ENCODE assay signal across 28 cellular contexts in the genomic region with DNA sequence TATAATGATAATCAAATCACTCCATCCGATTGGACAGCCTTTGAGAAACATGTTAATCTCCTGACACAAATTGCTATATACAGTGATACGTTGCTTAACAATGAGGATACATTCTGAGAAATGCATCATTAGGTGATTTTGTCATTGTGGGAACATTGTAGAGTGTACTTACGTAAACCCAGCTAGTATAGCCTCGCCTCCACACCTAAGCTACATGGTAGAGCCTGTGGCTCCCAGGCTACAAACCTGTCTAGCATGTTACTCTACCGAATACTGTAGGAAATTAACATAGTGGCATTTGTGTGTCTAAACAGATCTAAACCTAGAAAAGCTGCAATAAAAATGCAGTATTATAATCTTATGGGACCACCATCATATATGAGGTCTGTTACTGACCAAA.
"Had no signal": no experiment of that assay in that cellular context is flagged by ENCODE, and none has a peak within 500 bp of the region (broad histone marks: within the 10 kb centered on the region; RNA-seq: fewer than 3 reads in every experiment).

No MANE protein-coding gene starts in this region.

- H3K36me3 ChIP-seq: brain microvascular endothelial cell, colonic mucosa, esophagus squamous epithelium, gastroesophageal sphincter, heart right ventricle had no signal

- H3K27me3 Mint-ChIP-seq: activated CD4-positive, alpha-beta memory T cell treated with anti-CD3 and anti-CD28 coated beads for 36 hours; activated CD4-positive, alpha-beta T cell treated with anti-CD3 and anti-CD28 coated beads for 36 hours; activated CD4-positive, alpha-beta T cell treated with anti-CD3 and anti-CD28 coated beads, Interleukin-2, amount 10 ng/mL, durations not matched to agents 24 days and 14 days; activated naive CD8-positive, alpha-beta T cell; activated T-helper 17 cell treated with anti-CD3 and anti-CD28 coated beads, Interleukin-2, amount 50 U/mL, for 72 hours; dendritic cell treated with granulocyte-macrophage colony-stimulating factor and Interleukin-4, amounts not matched to agents 40 ng/mL and 50 ng/mL, for 4 days had no signal

- H3K36me3 Mint-ChIP-seq: activated CD4-positive, alpha-beta memory T cell treated with anti-CD3 and anti-CD28 coated beads for 36 hours had no signal

- H3K27me3 ChIP-seq: brain microvascular endothelial cell, colonic mucosa, dorsolateral prefrontal cortex, esophagus squamous epithelium, gastroesophageal sphincter had no signal

- H3K4me1 Mint-ChIP-seq: activated CD4-positive, alpha-beta T cell treated with anti-CD3 and anti-CD28 coated beads for 36 hours; activated T-helper 17 cell treated with anti-CD3 and anti-CD28 coated beads, Interleukin-2, amount 50 U/mL, for 72 hours had no signal

- H3K9me3 ChIP-seq: colonic mucosa, esophagus squamous epithelium, gastroesophageal sphincter, heart right ventricle had no signal

- H3K9me3 Mint-ChIP-seq: activated CD4-positive, alpha-beta memory T cell treated with anti-CD3 and anti-CD28 coated beads for 36 hours; activated CD4-positive, alpha-beta T cell treated with anti-CD3 and anti-CD28 coated beads, Interleukin-2, amount 10 ng/mL, durations not matched to agents 24 days and 14 days; activated T-cell treated with anti-CD3 and anti-CD28 coated beads, Interleukin-2, amount 50 U/mL, for 4 hours; activated T-helper 17 cell treated with anti-CD3 and anti-CD28 coated beads, Interleukin-2, amount 50 U/mL, for 72 hours; dendritic cell treated with granulocyte-macrophage colony-stimulating factor and Interleukin-4, amounts not matched to agents 40 ng/mL and 50 ng/mL, for 4 days had no signal

- ATAC-seq: activated CD4-positive, alpha-beta T cell treated with anti-CD3 and anti-CD28 coated beads for 36 hours; activated CD8-positive, alpha-beta T cell treated with anti-CD3 and anti-CD28 coated beads, Interleukin-2, amount 10 ng/mL, durations not matched to agents 7 days and 5 days; activated T-cell treated with anti-CD3 and anti-CD28 coated beads, Interleukin-2, amount 50 U/mL, for 4 hours; activated T-helper 17 cell treated with anti-CD3 and anti-CD28 coated beads, Interleukin-2, amount 50 U/mL, for 72 hours; gastroesophageal sphincter; heart right ventricle had no signal

- H3K4me1 ChIP-seq: colonic mucosa, gastroesophageal sphincter had no signal

- DNase-seq: activated CD4-positive, alpha-beta memory T cell treated with anti-CD3 and anti-CD28 coated beads for 36 hours; activated CD4-positive, alpha-beta T cell treated with anti-CD3 and anti-CD28 coated beads for 36 hours; activated CD4-positive, alpha-beta T cell treated with anti-CD3 and anti-CD28 coated beads, Interleukin-2, amount 10 ng/mL, durations not matched to agents 24 days and 14 days; activated CD4-positive, CD25-positive, alpha-beta regulatory T cell; activated CD4-positive, CD25-positive, alpha-beta regulatory T cell treated with anti-CD3 and anti-CD28 coated beads, Interleukin-2, amount 50 U/mL, for 72 hours; activated CD8-positive, alpha-beta T cell treated with anti-CD3 and anti-CD28 coated beads, Interleukin-2, amount 10 ng/mL, durations not matched to agents 7 days and 5 days; activated effector memory CD4-positive, alpha-beta T cell treated with Interleukin-2 at 50 U/mL for 16 hours; activated gamma-delta T cell treated with Interleukin-2 at 50 U/mL for 16 hours; activated naive CD4-positive, alpha-beta T cell treated with anti-CD3 and anti-CD28 coated beads, Interleukin-2, amount 50 U/mL, for 16 hours; activated naive CD4-positive, alpha-beta T cell treated with Interleukin-2 at 50 U/mL for 16 hours; activated T-cell treated with anti-CD3 and anti-CD28 coated beads, Interleukin-2, amount 50 U/mL, for 4 hours; amniotic stem cell; anterior cingulate cortex; brain microvascular endothelial cell; caudate nucleus; cerebellar nuclear complex; colonic mucosa; dorsolateral prefrontal cortex; effector memory CD4-positive, alpha-beta T cell; esophagus squamous epithelium; foreskin melanocyte; heart right ventricle; T-helper 2 cell had no signal

- H3K4me3 ChIP-seq: colonic mucosa, dorsolateral prefrontal cortex, esophagus squamous epithelium, gastroesophageal sphincter, heart right ventricle, hepatocyte had no signal

- H3K27ac ChIP-seq: brain microvascular endothelial cell, colonic mucosa, dorsolateral prefrontal cortex, esophagus squamous epithelium, gastroesophageal sphincter, heart right ventricle, hepatocyte had no signal

- H3K4me3 Mint-ChIP-seq: activated CD4-positive, alpha-beta memory T cell treated with anti-CD3 and anti-CD28 coated beads for 36 hours; activated CD4-positive, alpha-beta T cell treated with anti-CD3 and anti-CD28 coated beads for 36 hours; activated CD4-positive, alpha-beta T cell treated with anti-CD3 and anti-CD28 coated beads, Interleukin-2, amount 10 ng/mL, durations not matched to agents 24 days and 14 days; activated CD8-positive, alpha-beta T cell treated with anti-CD3 and anti-CD28 coated beads, Interleukin-2, amount 10 ng/mL, durations not matched to agents 7 days and 5 days; activated naive CD8-positive, alpha-beta T cell; activated T-cell treated with anti-CD3 and anti-CD28 coated beads, Interleukin-2, amount 50 U/mL, for 4 hours; activated T-helper 17 cell treated with anti-CD3 and anti-CD28 coated beads, Interleukin-2, amount 50 U/mL, for 72 hours; dendritic cell treated with granulocyte-macrophage colony-stimulating factor and Interleukin-4, amounts not matched to agents 40 ng/mL and 50 ng/mL, for 4 days had no signal

- H3K27ac Mint-ChIP-seq: activated CD4-positive, alpha-beta memory T cell treated with anti-CD3 and anti-CD28 coated beads for 36 hours; activated CD4-positive, alpha-beta T cell treated with anti-CD3 and anti-CD28 coated beads for 36 hours; activated CD4-positive, alpha-beta T cell treated with anti-CD3 and anti-CD28 coated beads, Interleukin-2, amount 10 ng/mL, durations not matched to agents 24 days and 14 days; activated CD8-positive, alpha-beta T cell treated with anti-CD3 and anti-CD28 coated beads, Interleukin-2, amount 10 ng/mL, durations not matched to agents 7 days and 5 days; activated naive CD8-positive, alpha-beta T cell; dendritic cell treated with granulocyte-macrophage colony-stimulating factor and Interleukin-4, amounts not matched to agents 40 ng/mL and 50 ng/mL, for 4 days had no signal
